In genomic region chr3:41224120-41224806, GRCh38 we compare ENCODE assay signal across 12 cellular contexts. TPM values are rescaled to one million over a fixed set of nuclear protein-coding genes. Genes with fewer than 3 reads are reported as not detected.
DNase-seq lines count a peak whose midpoint lies in the region; ATAC-seq, FAIRE-seq and TF ChIP-seq lines count a peak whose summit lies in the region.
"Had no signal": no experiment of that assay in that cellular context is flagged by ENCODE, and none has a peak within 500 bp of the region (broad histone marks: within the 10 kb centered on the region; RNA-seq: fewer than 3 reads in every experiment).

No MANE protein-coding gene starts in this region.

- no peak overlapping the region for H3K4me3 Mint-ChIP-seq in CD14-positive monocyte
- H3K4me3 Mint-ChIP-seq: activated B cell treated with CpG ODN at 0.5 μM for 24 hours had no signal

- H2AFZ ChIP-seq in HepG2 (ENCODE audit: low read length): no peak overlapping the region

- H3K36me3 ChIP-seq in MG63: peaks cover 46% of the 10 kb centered on the region
- H3K36me3 ChIP-seq in HepG2 (replicated peaks in 1 of 2; ENCODE audit: control insufficient read depth in 1 of 2, insufficient read depth in 2 of 2, low read length in 2 of 2): peaks cover 20 to 53% of the 10 kb centered on the region in 2 experiments

- H3K4me3 ChIP-seq in AG04450 (ENCODE audit: low read depth, low read length) (no peak overlapping the region), MG63 (no peak overlapping the region), HepG2 (replicated peaks in 1 of 3; ENCODE audit: insufficient read depth in 1 of 3, low read depth in 2 of 3, low read length in 3 of 3) (no peak overlapping the region)

- no peak overlapping the region for H3K9ac ChIP-seq in HepG2 (ENCODE audit: insufficient read depth, low read depth, low read length)

- CTCF ChIA-PET in AG04450 (lab: Charles Lee): interaction anchor here (0.6 to 1.8 kb wide), 2 partner anchors 15 to 22 kb away, joined by 4 to 6 read pairs; no protein-coding TSS in a partner anchor
- CTCF ChIA-PET in HepG2 (lab: Yijun Ruan, JAX; ENCODE audit: low intra/inter-chr PET ratio, low total read pairs): no interaction called here

- H4K20me1 ChIP-seq in HepG2 (ENCODE audit: insufficient read depth, low read length): peaks cover 70% of the 10 kb centered on the region

- in situ Hi-C loops in HepG2 (cut with HindIII; ENCODE audit: extremely low pct_ligation_motif_present, low pct_unique_long_range_greater_than_20kb): loop anchor here (25.0 kb wide), 1 partner anchor 637 kb away; no protein-coding TSS in a partner anchor

- no peaks in the 10 kb centered on the region for H3K27me3 ChIP-seq in AG04450 (ENCODE audit: control insufficient read depth, insufficient read depth, low read length)
- no peaks in the 10 kb centered on the region for H3K27me3 ChIP-seq in MG63
- H3K27me3 ChIP-seq in HepG2 (ENCODE audit: control insufficient read depth in 1 of 2, insufficient read depth in 2 of 2, low read length in 2 of 2): no peaks in the 10 kb centered on the region

- no TSS peak for BruUV-seq in HepG2 (replicated peaks; lab: Mats Ljungman, UMichigan)

- H3K9me3 ChIP-seq in AG04450 (ENCODE audit: control insufficient read depth, insufficient read depth, low read length) (no peaks in the 10 kb centered on the region), MG63 (no peaks in the 10 kb centered on the region), HepG2 (ENCODE audit: low read length) (no peaks in the 10 kb centered on the region)

- ATAC-seq in HepG2: no peak

- peak overlapping the region in 2 of 7 donors; percentile 31 to 49 for H3K27ac Mint-ChIP-seq in CD14-positive monocyte
- H3K27ac Mint-ChIP-seq: activated B cell treated with CpG ODN at 0.5 μM for 24 hours had no signal

- H3K79me2 ChIP-seq in HepG2 (ENCODE audit: insufficient read depth, low read length): peaks cover 96% of the 10 kb centered on the region

- TF ChIP-seq CTCF in AG04450 (IDR thresholded peaks at IDR 0.05; ENCODE audit: low read depth, low read length) (no peak), HepG2 (CRISPR knock-in tag; IDR thresholded peaks at IDR 0.05) (no peak), CD14-positive monocyte (IDR thresholded peaks at IDR 0.05) (no peak)

- DNase-seq in AG04450 (ENCODE audit: low read depth, low spot score) (peak; percentile 43), MG63 (peak; percentile 50), dermis blood vessel endothelial cell (peak; percentile 48), HepG2 (ENCODE audit: low spot score) (no peak), NCI-H1417 (lab: John Stamatoyannopoulos, UW) (no peak), CD14-positive monocyte (ENCODE audit: low spot score) (no peak), hypothalamus (lab: John Stamatoyannopoulos, UW) (no peak), germinal center (ENCODE audit: low spot score) (no peak)
- DNase-seq: activated B cell treated with CpG ODN at 0.5 μM for 24 hours, NCI-H1417 treated with DMSO at 0.1 percent for 48 hours, nucleus accumbens, OCI-M1 had no signal

- no peaks in the 10 kb centered on the region for H3K9me3 Mint-ChIP-seq in CD14-positive monocyte
- H3K9me3 Mint-ChIP-seq: activated B cell treated with CpG ODN at 0.5 μM for 24 hours had no signal

- TF ChIP-seq RAD21 in HepG2 (CRISPR knock-in tag; IDR thresholded peaks at IDR 0.05): no peak

- no peak for FAIRE-seq in HepG2 (lab: Jason Lieb, UNC)

- TF ChIP-seq POLR2A in HepG2 (IDR thresholded peaks at IDR 0.05; ENCODE audit: insufficient read depth in 1 of 2, low read depth in 2 of 2, low read length in 2 of 2): no peak

- TF ChIP-seq EP300 in HepG2 (IDR thresholded peaks at IDR 0.05; ENCODE audit: low read depth in 2 of 2, low read length in 2 of 2) (no peak), HepG2 (CRISPR knock-in tag; IDR thresholded peaks at IDR 0.05; ENCODE audit: borderline replicate concordance) (no peak)

- H3K4me1 ChIP-seq in HepG2 (ENCODE audit: insufficient read depth, low read length): peaks cover 29% of the 10 kb centered on the region

- 93% methylated on average over 3 of the region's 3 CpGs for WGBS in HepG2 (ENCODE audit: low lambda C conversion rate)

- intact Hi-C loops in HepG2 (cut with micrococcal nuclease; ENCODE audit: unreplicated experiment) (no loop called here), CD14-positive monocyte (cut with micrococcal nuclease) (loop anchor here in 1 of 2 donors (5.0 kb wide), 1 partner anchor 642 kb away; no protein-coding TSS in a partner anchor)

- no peak overlapping the region for H3K27ac ChIP-seq in AG04450 (ENCODE audit: low read depth, low read length)
- no peak overlapping the region for H3K27ac ChIP-seq in HepG2 (ENCODE audit: extremely low read length, insufficient read depth, low read length)

- peaks cover 51 to 58% of the 10 kb centered on the region in 2 donors for H3K36me3 Mint-ChIP-seq in CD14-positive monocyte

- H3K27me3 Mint-ChIP-seq in CD14-positive monocyte (ENCODE audit: low read depth in 3 of 3): no peaks in the 10 kb centered on the region
- H3K27me3 Mint-ChIP-seq: activated B cell treated with CpG ODN at 0.5 μM for 24 hours had no signal

- no peak overlapping the region for H3K4me2 ChIP-seq in HepG2 (ENCODE audit: low read depth, low read length)

- POLR2A ChIA-PET in AG04450 (lab: Yijun Ruan, JAX): no interaction called here
- POLR2A ChIA-PET in HepG2 (lab: Yijun Ruan, JAX): no interaction called here

- H3K4me1 Mint-ChIP-seq in CD14-positive monocyte: peaks cover 34% of the 10 kb centered on the region

TF ChIP-seq in HepG2, 621 proteins besides CTCF, POLR2A, EP300 and RAD21:
- TF ChIP-seq ZNF160 (CRISPR knock-in tag; IDR thresholded peaks at IDR 0.05): no peak
- TF ChIP-seq, protein P1, sequence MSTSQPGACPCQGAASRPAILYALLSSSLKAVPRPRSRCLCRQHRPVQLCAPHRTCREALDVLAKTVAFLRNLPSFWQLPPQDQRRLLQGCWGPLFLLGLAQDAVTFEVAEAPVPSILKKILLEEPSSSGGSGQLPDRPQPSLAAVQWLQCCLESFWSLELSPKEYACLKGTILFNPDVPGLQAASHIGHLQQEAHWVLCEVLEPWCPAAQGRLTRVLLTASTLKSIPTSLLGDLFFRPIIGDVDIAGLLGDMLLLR (CRISPR knock-in tag; IDR thresholded peaks at IDR 0.05): no peak
- TF ChIP-seq RFX5 (IDR thresholded peaks at IDR 0.05; ENCODE audit: low read depth, low read length): no peak
- no peak for TF ChIP-seq ZNF3 (CRISPR knock-in tag; IDR thresholded peaks at IDR 0.05)
- TF ChIP-seq U2AF2 (IDR thresholded peaks at IDR 0.05; ENCODE audit: low read depth, low read length): no peak
- no peak for TF ChIP-seq ZBTB37 (CRISPR knock-in tag; IDR thresholded peaks at IDR 0.05)
- TF ChIP-seq RBM22 (optimal IDR thresholded peaks at IDR 0.05; ENCODE audit: low read length): peak; percentile 88
- TF ChIP-seq ZNF577 (CRISPR knock-in tag; IDR thresholded peaks at IDR 0.05; ENCODE audit: borderline replicate concordance, low read depth): no peak

RNA-seq across cellular contexts. Expression of gene CTNNB1, which starts 25.0 kb away (rescaled TPM):
- 352 and 453 TPM in 2 replicates for polyA plus RNA-seq in AG04450 (2011; rRNA removed)
- 1,439 and 1,879 TPM in 2 replicates for polyA minus RNA-seq in AG04450 (2011; rRNA and poly(A)+ RNA removed)
- total RNA-seq in MG63 (2014; rRNA removed; shearing (Covaris generic); ENCODE audit: low replicate concordance): 129 and 147 TPM in 2 replicates
- 1,367 and 1,954 TPM in 2 replicates for total RNA-seq in dermis blood vessel endothelial cell
- 489 and 700 TPM in 2 replicates for total RNA-seq in HepG2 (2016; rRNA removed; fragmentation: Illumina TruSeq; extraction: Trizol)
- 50.2 and 54.9 TPM in 2 replicates for total RNA-seq in HepG2 (2016; cell fraction: cytosol; rRNA removed; fragmentation: Illumina TruSeq; extraction: Trizol; ENCODE audit: low read depth)
- total RNA-seq in HepG2 (2016; cell fraction: insoluble cytoplasmic fraction; rRNA removed; fragmentation: Illumina TruSeq; extraction: Trizol): 488 and 720 TPM in 2 replicates
- 94.6 and 98.6 TPM in 2 replicates for total RNA-seq in HepG2 (2016; cell fraction: membrane; rRNA removed; fragmentation: Illumina TruSeq; extraction: Trizol)
- total RNA-seq in HepG2 (2016; cell fraction: nucleus; rRNA removed; fragmentation: Illumina TruSeq; extraction: Trizol): 268 and 292 TPM in 2 replicates
- polyA plus RNA-seq in HepG2 (2011; rRNA removed): 398 and 417 TPM in 2 replicates
- polyA plus RNA-seq in HepG2 (2011; cell fraction: cytosol; rRNA removed): 460 and 473 TPM in 2 replicates
- 417 and 480 TPM in 2 replicates for polyA plus RNA-seq in HepG2 (2011; cell fraction: nucleus; rRNA removed)
- polyA plus RNA-seq in HepG2 (2012): 229 and 276 TPM in 2 replicates
- 7.0 and 9.4 TPM in 2 replicates for polyA plus RNA-seq in HepG2 (2016; cell fraction: cytosol; fragmentation: Illumina TruSeq; extraction: Trizol; ENCODE audit: low read depth)
- 347 and 367 TPM in 2 replicates for polyA plus RNA-seq in HepG2 (2016; cell fraction: insoluble cytoplasmic fraction; fragmentation: Illumina TruSeq; extraction: Trizol; ENCODE audit: low read depth)
- 21.8 and 23.3 TPM in 2 replicates for polyA plus RNA-seq in HepG2 (2016; cell fraction: membrane; fragmentation: Illumina TruSeq; extraction: Trizol; ENCODE audit: low read depth)
- polyA plus RNA-seq in HepG2 (2016; cell fraction: nucleus; fragmentation: Illumina TruSeq; extraction: Trizol; ENCODE audit: insufficient read depth, low read depth): 235 and 254 TPM in 2 replicates
- polyA minus RNA-seq in HepG2 (2011; rRNA and poly(A)+ RNA removed; ENCODE audit: low replicate concordance): 1,533 and 3,275 TPM in 2 replicates
- 616 and 632 TPM in 2 replicates for polyA minus RNA-seq in HepG2 (2011; cell fraction: cytosol; rRNA and poly(A)+ RNA removed)
- polyA minus RNA-seq in HepG2 (2011; cell fraction: nucleus; rRNA and poly(A)+ RNA removed): 538 and 639 TPM in 2 replicates
- 10 to 100 TPM; 51.2 to 54.3 TPM for polyA plus RNA-seq in CD14-positive monocyte

Comparison
In these comparisons a context has a peak if more than half of its experiments do, and no peak if none do; other contexts are left out.
1. DNase-seq: peak in AG04450 (single experiment), MG63 (single experiment) and dermis blood vessel endothelial cell (single experiment); none in HepG2 (single experiment), NCI-H1417 (0 of 3), CD14-positive monocyte (single experiment), hypothalamus (0 of 51) and germinal center (single experiment).